ENCODE assay signal across 1 cellular context in the genomic region with DNA sequence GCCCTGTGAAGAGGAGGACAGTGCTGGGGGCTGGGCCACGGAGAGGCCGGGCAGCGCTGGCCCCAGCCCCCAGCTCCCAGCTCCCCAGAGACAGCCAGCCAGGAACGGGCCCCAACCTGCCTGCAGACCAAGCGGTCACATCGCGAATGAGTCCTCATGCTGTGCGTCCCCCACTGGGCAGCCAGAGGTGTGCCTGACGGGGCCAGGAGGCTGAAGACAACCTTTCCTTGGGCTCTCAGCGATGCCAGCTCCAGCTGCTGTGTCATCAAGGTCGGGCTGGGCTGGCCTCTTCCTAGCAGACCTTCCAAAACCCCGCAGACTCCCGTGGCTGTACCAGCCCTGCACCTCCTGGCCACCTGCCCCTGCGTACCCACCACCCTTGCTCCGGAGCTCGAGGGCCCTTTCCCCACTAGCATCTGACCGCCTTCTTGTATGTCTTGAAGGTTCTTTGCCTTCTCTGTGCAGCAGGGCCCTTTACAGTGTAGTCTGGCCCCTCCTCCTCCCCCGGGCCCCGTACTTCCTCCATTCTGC.
TF ChIP-seq lines count a peak whose summit lies in the region.

No MANE protein-coding gene starts in this region.

TF ChIP-seq in HepG2, 621 proteins besides CTCF, POLR2A, EP300 and RAD21 (continued from another document):
- TF ChIP-seq, protein P1, sequence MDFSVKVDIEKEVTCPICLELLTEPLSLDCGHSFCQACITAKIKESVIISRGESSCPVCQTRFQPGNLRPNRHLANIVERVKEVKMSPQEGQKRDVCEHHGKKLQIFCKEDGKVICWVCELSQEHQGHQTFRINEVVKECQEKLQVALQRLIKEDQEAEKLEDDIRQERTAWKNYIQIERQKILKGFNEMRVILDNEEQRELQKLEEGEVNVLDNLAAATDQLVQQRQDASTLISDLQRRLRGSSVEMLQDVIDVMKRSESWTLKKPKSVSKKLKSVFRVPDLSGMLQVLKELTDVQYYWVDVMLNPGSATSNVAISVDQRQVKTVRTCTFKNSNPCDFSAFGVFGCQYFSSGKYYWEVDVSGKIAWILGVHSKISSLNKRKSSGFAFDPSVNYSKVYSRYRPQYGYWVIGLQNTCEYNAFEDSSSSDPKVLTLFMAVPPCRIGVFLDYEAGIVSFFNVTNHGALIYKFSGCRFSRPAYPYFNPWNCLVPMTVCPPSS (IDR thresholded peaks at IDR 0.05) = no peak
- TF ChIP-seq, protein P2, sequence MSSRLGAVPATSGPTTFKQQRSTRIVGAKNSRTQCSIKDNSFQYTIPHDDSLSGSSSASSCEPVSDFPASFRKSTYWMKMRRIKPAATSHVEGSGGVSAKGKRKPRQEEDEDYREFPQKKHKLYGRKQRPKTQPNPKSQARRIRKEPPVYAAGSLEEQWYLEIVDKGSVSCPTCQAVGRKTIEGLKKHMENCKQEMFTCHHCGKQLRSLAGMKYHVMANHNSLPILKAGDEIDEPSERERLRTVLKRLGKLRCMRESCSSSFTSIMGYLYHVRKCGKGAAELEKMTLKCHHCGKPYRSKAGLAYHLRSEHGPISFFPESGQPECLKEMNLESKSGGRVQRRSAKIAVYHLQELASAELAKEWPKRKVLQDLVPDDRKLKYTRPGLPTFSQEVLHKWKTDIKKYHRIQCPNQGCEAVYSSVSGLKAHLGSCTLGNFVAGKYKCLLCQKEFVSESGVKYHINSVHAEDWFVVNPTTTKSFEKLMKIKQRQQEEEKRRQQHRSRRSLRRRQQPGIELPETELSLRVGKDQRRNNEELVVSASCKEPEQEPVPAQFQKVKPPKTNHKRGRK (CRISPR knock-in tag; IDR thresholded peaks at IDR 0.05) = no peak
- TF ChIP-seq, protein P3, sequence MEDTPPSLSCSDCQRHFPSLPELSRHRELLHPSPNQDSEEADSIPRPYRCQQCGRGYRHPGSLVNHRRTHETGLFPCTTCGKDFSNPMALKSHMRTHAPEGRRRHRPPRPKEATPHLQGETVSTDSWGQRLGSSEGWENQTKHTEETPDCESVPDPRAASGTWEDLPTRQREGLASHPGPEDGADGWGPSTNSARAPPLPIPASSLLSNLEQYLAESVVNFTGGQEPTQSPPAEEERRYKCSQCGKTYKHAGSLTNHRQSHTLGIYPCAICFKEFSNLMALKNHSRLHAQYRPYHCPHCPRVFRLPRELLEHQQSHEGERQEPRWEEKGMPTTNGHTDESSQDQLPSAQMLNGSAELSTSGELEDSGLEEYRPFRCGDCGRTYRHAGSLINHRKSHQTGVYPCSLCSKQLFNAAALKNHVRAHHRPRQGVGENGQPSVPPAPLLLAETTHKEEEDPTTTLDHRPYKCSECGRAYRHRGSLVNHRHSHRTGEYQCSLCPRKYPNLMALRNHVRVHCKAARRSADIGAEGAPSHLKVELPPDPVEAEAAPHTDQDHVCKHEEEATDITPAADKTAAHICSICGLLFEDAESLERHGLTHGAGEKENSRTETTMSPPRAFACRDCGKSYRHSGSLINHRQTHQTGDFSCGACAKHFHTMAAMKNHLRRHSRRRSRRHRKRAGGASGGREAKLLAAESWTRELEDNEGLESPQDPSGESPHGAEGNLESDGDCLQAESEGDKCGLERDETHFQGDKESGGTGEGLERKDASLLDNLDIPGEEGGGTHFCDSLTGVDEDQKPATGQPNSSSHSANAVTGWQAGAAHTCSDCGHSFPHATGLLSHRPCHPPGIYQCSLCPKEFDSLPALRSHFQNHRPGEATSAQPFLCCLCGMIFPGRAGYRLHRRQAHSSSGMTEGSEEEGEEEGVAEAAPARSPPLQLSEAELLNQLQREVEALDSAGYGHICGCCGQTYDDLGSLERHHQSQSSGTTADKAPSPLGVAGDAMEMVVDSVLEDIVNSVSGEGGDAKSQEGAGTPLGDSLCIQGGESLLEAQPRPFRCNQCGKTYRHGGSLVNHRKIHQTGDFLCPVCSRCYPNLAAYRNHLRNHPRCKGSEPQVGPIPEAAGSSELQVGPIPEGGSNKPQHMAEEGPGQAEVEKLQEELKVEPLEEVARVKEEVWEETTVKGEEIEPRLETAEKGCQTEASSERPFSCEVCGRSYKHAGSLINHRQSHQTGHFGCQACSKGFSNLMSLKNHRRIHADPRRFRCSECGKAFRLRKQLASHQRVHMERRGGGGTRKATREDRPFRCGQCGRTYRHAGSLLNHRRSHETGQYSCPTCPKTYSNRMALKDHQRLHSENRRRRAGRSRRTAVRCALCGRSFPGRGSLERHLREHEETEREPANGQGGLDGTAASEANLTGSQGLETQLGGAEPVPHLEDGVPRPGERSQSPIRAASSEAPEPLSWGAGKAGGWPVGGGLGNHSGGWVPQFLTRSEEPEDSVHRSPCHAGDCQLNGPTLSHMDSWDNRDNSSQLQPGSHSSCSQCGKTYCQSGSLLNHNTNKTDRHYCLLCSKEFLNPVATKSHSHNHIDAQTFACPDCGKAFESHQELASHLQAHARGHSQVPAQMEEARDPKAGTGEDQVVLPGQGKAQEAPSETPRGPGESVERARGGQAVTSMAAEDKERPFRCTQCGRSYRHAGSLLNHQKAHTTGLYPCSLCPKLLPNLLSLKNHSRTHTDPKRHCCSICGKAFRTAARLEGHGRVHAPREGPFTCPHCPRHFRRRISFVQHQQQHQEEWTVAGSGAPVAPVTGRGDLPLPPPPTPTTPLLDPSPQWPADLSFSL (CRISPR knock-in tag; IDR thresholded peaks at IDR 0.05) = no peak
- TF ChIP-seq, protein P4, sequence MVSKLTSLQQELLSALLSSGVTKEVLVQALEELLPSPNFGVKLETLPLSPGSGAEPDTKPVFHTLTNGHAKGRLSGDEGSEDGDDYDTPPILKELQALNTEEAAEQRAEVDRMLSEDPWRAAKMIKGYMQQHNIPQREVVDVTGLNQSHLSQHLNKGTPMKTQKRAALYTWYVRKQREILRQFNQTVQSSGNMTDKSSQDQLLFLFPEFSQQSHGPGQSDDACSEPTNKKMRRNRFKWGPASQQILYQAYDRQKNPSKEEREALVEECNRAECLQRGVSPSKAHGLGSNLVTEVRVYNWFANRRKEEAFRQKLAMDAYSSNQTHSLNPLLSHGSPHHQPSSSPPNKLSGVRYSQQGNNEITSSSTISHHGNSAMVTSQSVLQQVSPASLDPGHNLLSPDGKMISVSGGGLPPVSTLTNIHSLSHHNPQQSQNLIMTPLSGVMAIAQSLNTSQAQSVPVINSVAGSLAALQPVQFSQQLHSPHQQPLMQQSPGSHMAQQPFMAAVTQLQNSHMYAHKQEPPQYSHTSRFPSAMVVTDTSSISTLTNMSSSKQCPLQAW (CRISPR knock-in tag; IDR thresholded peaks at IDR 0.05) = no peak
TF ChIP-seq in HepG2: peak in this region for 0.
